Comparison of ENCODE assay signal across 24 cellular contexts in genomic region chr7:127907110-127907509, GRCh38.
DNase-seq lines count a peak whose midpoint lies in the region; ATAC-seq, FAIRE-seq and TF ChIP-seq lines count a peak whose summit lies in the region.
"Had no signal": no experiment of that assay in that cellular context is flagged by ENCODE, and none has a peak within 500 bp of the region (broad histone marks: within the 10 kb centered on the region; RNA-seq: fewer than 3 reads in every experiment).

No MANE protein-coding gene starts in this region.

- H3K4me3 Mint-ChIP-seq in activated CD8-positive, alpha-beta memory T cell treated with anti-CD3 and anti-CD28 coated beads, Interleukin-2, amount 10 ng/mL, durations not matched to agents 7 days and 5 days, result no peak overlapping the region
- no peak overlapping the region for H3K4me3 Mint-ChIP-seq in astrocyte (ENCODE audit: unreplicated experiment)
- H3K4me3 Mint-ChIP-seq: activated CD4-positive, alpha-beta memory T cell treated with anti-CD3 and anti-CD28 coated beads, Interleukin-2, amount 10 ng/mL, durations not matched to agents 7 days and 5 days had no signal

- H2AK5ac ChIP-seq in mesenchymal stem cell (ENCODE audit: low read length, severe bottlenecking), result no peak overlapping the region

- no peak overlapping the region for H3K23ac ChIP-seq in mesenchymal stem cell (ENCODE audit: low read length in 2 of 2)

- peak overlapping the region; percentile 3 for H3K27ac Mint-ChIP-seq in activated CD8-positive, alpha-beta memory T cell treated with anti-CD3 and anti-CD28 coated beads, Interleukin-2, amount 10 ng/mL, durations not matched to agents 7 days and 5 days
- peak overlapping the region; percentile 34 for H3K27ac Mint-ChIP-seq in astrocyte (ENCODE audit: unreplicated experiment)
- H3K27ac Mint-ChIP-seq: activated CD4-positive, alpha-beta memory T cell treated with anti-CD3 and anti-CD28 coated beads, Interleukin-2, amount 10 ng/mL, durations not matched to agents 7 days and 5 days had no signal

- H3K79me1 ChIP-seq in mesenchymal stem cell (replicated peaks; ENCODE audit: low read length, poor library complexity, severe bottlenecking), result peaks cover 22% of the 10 kb centered on the region

- 62% methylated on average over 2 of the region's 3 CpGs for WGBS in mesenchymal stem cell

- no peak overlapping the region for H2BK15ac ChIP-seq in mesenchymal stem cell (ENCODE audit: low read depth, poor library complexity, severe bottlenecking)

- no peak overlapping the region for H2BK12ac ChIP-seq in mesenchymal stem cell (ENCODE audit: low read length in 2 of 2)

- H3K18ac ChIP-seq in mesenchymal stem cell (ENCODE audit: low read depth in 1 of 2, low read length in 2 of 2), result no peak overlapping the region

- no peaks in the 10 kb centered on the region for H3K27me3 ChIP-seq in astrocyte (ENCODE audit: insufficient read depth, low read length)
- H3K27me3 ChIP-seq in mesenchymal stem cell (ENCODE audit: control insufficient read depth in 1 of 2, insufficient read depth in 1 of 2, low read length in 2 of 2), result no peaks in the 10 kb centered on the region
- H3K27me3 ChIP-seq: brain microvascular endothelial cell, thyroid gland had no signal

- H3K4ac ChIP-seq in mesenchymal stem cell (ENCODE audit: low read depth in 1 of 2, low read length in 2 of 2), result no peak overlapping the region

- H3K4me2 ChIP-seq in astrocyte (ENCODE audit: low read length), result no peak overlapping the region
- H3K4me2 ChIP-seq in mesenchymal stem cell (ENCODE audit: low read length, poor library complexity, severe bottlenecking), result peak overlapping the region; percentile 36
- H3K4me2 ChIP-seq: KMS-11 had no signal

- H2BK5ac ChIP-seq in mesenchymal stem cell (ENCODE audit: low read depth, low read length, poor library complexity, severe bottlenecking), result no peak overlapping the region

- no peak overlapping the region for H4K91ac ChIP-seq in mesenchymal stem cell (ENCODE audit: low read length)

- no peak overlapping the region for H3K27ac ChIP-seq in astrocyte (ENCODE audit: low read depth, low read length)
- H3K27ac ChIP-seq in mesenchymal stem cell (ENCODE audit: low read length, poor library complexity, severe bottlenecking), result peak overlapping the region; percentile 74
- H3K27ac ChIP-seq in RWPE1, result no peak overlapping the region
- H3K27ac ChIP-seq: brain microvascular endothelial cell, KMS-11, left ventricle myocardium inferior, prostate gland, thyroid gland had no signal

- no peak overlapping the region for H4K8ac ChIP-seq in mesenchymal stem cell (ENCODE audit: low read length)

- no peaks in the 10 kb centered on the region for H3K27me3 Mint-ChIP-seq in activated CD8-positive, alpha-beta memory T cell treated with anti-CD3 and anti-CD28 coated beads, Interleukin-2, amount 10 ng/mL, durations not matched to agents 7 days and 5 days
- H3K27me3 Mint-ChIP-seq in astrocyte (ENCODE audit: low read depth, unreplicated experiment), result no peaks in the 10 kb centered on the region
- H3K27me3 Mint-ChIP-seq: activated CD4-positive, alpha-beta memory T cell treated with anti-CD3 and anti-CD28 coated beads, Interleukin-2, amount 10 ng/mL, durations not matched to agents 7 days and 5 days had no signal

- H3K36me3 ChIP-seq in astrocyte (ENCODE audit: insufficient read depth, low read length), result no peaks in the 10 kb centered on the region
- peaks cover 9 to 21% of the 10 kb centered on the region in 2 experiments for H3K36me3 ChIP-seq in mesenchymal stem cell (ENCODE audit: control insufficient read depth in 1 of 2, insufficient read depth in 2 of 2, low read depth in 1 of 2, low read length in 2 of 2)
- H3K36me3 ChIP-seq: brain microvascular endothelial cell, left ventricle myocardium inferior, prostate gland, thyroid gland had no signal

- no peak overlapping the region for H3K14ac ChIP-seq in mesenchymal stem cell (ENCODE audit: low read length in 2 of 2)

- CTCF ChIA-PET in activated CD8-positive, alpha-beta memory T cell treated with anti-CD3 and anti-CD28 coated beads, Interleukin-2, amount 10 ng/mL, durations not matched to agents 7 days and 5 days (lab: Charles Lee), result interaction anchor here (1.2 to 1.7 kb wide), 3 partner anchors 115 to 303 kb away, joined by 3 read pairs; no protein-coding TSS in a partner anchor
- CTCF ChIA-PET in RWPE1 (lab: Yijun Ruan, JAX), result no interaction called here

- no peak for ATAC-seq in activated CD8-positive, alpha-beta memory T cell treated with anti-CD3 and anti-CD28 coated beads, Interleukin-2, amount 10 ng/mL, durations not matched to agents 7 days and 5 days
- no peak for ATAC-seq in GM19035 (IDR thresholded peaks at IDR 0.05; ENCODE audit: unreplicated experiment)
- ATAC-seq: Right ventricle myocardium inferior had no signal

- H3K4me1 ChIP-seq in astrocyte (ENCODE audit: insufficient read depth, low read length) (peaks cover 16% of the 10 kb centered on the region), mesenchymal stem cell (ENCODE audit: control insufficient read depth, insufficient read depth, low read depth, low read length) (peaks cover 12% of the 10 kb centered on the region)

- DNase-seq in activated CD8-positive, alpha-beta memory T cell treated with anti-CD3 and anti-CD28 coated beads, Interleukin-2, amount 10 ng/mL, durations not matched to agents 7 days and 5 days, result no peak
- no peak for DNase-seq in activated CD8-positive, alpha-beta memory T cell treated with anti-CD3 and anti-CD28 coated beads, Interleukin-2, amount 50 U/mL, for 4 hours
- DNase-seq in NCI-H146 (lab: John Stamatoyannopoulos, UW) (peak; percentile 27), astrocyte (ENCODE audit: low read depth) (no peak), mesenchymal stem cell (no peak), UCSD-AML1 (lab: John Stamatoyannopoulos, UW; ENCODE audit: unreplicated experiment) (no peak), RWPE1 (ENCODE audit: low spot score) (no peak)
- DNase-seq: activated CD4-positive, alpha-beta memory T cell treated with anti-CD3 and anti-CD28 coated beads, Interleukin-2, amount 10 ng/mL, durations not matched to agents 7 days and 5 days; C1 segment of cervical spinal cord; DMS 273 treated with DMSO at 0.1 percent for 48 hours; GF-D8; GM23248; left ventricle myocardium inferior; NCI-H1092; stimulated activated CD4-positive, alpha-beta T cell treated with anti-CD3 and anti-CD28 coated beads, Interleukin-1b, Interleukin-23, amount 100 ng/mL, for 48 hours; stimulated activated naive CD4-positive, alpha-beta T cell; thyroid gland had no signal

- peaks cover 36% of the 10 kb centered on the region for H3K79me2 ChIP-seq in astrocyte (ENCODE audit: insufficient read depth, low read length)

- H3K9me3 Mint-ChIP-seq in activated CD8-positive, alpha-beta memory T cell treated with anti-CD3 and anti-CD28 coated beads, Interleukin-2, amount 10 ng/mL, durations not matched to agents 7 days and 5 days (ENCODE audit: low read depth), result no peaks in the 10 kb centered on the region
- H3K9me3 Mint-ChIP-seq in astrocyte (ENCODE audit: unreplicated experiment), result peaks cover 3% of the 10 kb centered on the region
- H3K9me3 Mint-ChIP-seq: activated CD4-positive, alpha-beta memory T cell treated with anti-CD3 and anti-CD28 coated beads, Interleukin-2, amount 10 ng/mL, durations not matched to agents 7 days and 5 days had no signal

- peaks cover 9% of the 10 kb centered on the region for H3K36me3 Mint-ChIP-seq in activated CD8-positive, alpha-beta memory T cell treated with anti-CD3 and anti-CD28 coated beads, Interleukin-2, amount 10 ng/mL, durations not matched to agents 7 days and 5 days
- H3K36me3 Mint-ChIP-seq in astrocyte (ENCODE audit: low read depth, unreplicated experiment), result no peaks in the 10 kb centered on the region

- H2AFZ ChIP-seq in astrocyte (ENCODE audit: low read depth, low read length) (no peak overlapping the region), mesenchymal stem cell (ENCODE audit: low read depth, low read length) (no peak overlapping the region)
- H2AFZ ChIP-seq: GM23248 had no signal

- H3K4me1 Mint-ChIP-seq in activated CD8-positive, alpha-beta memory T cell treated with anti-CD3 and anti-CD28 coated beads, Interleukin-2, amount 10 ng/mL, durations not matched to agents 7 days and 5 days, result peaks cover 41% of the 10 kb centered on the region
- peaks cover 50% of the 10 kb centered on the region for H3K4me1 Mint-ChIP-seq in astrocyte (ENCODE audit: low read depth, unreplicated experiment)

- H3K4me3 ChIP-seq in astrocyte (ENCODE audit: insufficient read depth, low read depth, low read length) (no peak overlapping the region), mesenchymal stem cell (ENCODE audit: insufficient read depth in 1 of 2, low read depth in 1 of 2, low read length in 2 of 2) (no peak overlapping the region)
- H3K4me3 ChIP-seq: GM23248, left ventricle myocardium inferior, prostate gland, thyroid gland had no signal

- POLR2A ChIA-PET in RWPE1 (lab: Yijun Ruan, JAX; ENCODE audit: low non-redundant PET), result no interaction called here

- no peak overlapping the region for H2BK120ac ChIP-seq in mesenchymal stem cell (ENCODE audit: low read depth, low read length)

- H3K9me3 ChIP-seq in astrocyte (ENCODE audit: insufficient read depth, low read depth, low read length) (no peaks in the 10 kb centered on the region), mesenchymal stem cell (ENCODE audit: control insufficient read depth, low read length) (no peaks in the 10 kb centered on the region)
- H3K9me3 ChIP-seq: left ventricle myocardium inferior, prostate gland, thyroid gland had no signal

- no peak overlapping the region for H3K9ac ChIP-seq in astrocyte (ENCODE audit: low read length)
- H3K9ac ChIP-seq in mesenchymal stem cell (ENCODE audit: low read length), result no peak overlapping the region
- H3K9ac ChIP-seq: GM23248, KMS-11 had no signal

- H4K20me1 ChIP-seq in astrocyte (ENCODE audit: insufficient read depth, low read length), result peaks cover 90% of the 10 kb centered on the region

- TF ChIP-seq CTCF in astrocyte (IDR thresholded peaks at IDR 0.05; ENCODE audit: insufficient read depth, low read depth, low read length) (no peak), RWPE1 (conservative IDR thresholded peaks at IDR 0.05; ENCODE audit: low read depth) (no peak)

- FAIRE-seq in astrocyte (lab: Jason Lieb, UNC), result no peak
- FAIRE-seq: colon, GM19239 had no signal
